1 cellular context compared by ENCODE assay signal in genomic region chr12:25744334-25744733, GRCh38.
TF ChIP-seq lines count a peak whose summit lies in the region.

No MANE protein-coding gene starts in this region.

TF ChIP-seq in GM23338, 12 proteins besides CTCF, POLR2A, EP300 and RAD21 (continued from another document):
- no peak for TF ChIP-seq ZNF462 (CRISPR knock-in tag; IDR thresholded peaks at IDR 0.05)
- TF ChIP-seq POLR2AphosphoS5 (IDR thresholded peaks at IDR 0.05; ENCODE audit: low read depth), result no peak
